Comparison of ENCODE assay signal across 1 cellular context in the genomic region with DNA sequence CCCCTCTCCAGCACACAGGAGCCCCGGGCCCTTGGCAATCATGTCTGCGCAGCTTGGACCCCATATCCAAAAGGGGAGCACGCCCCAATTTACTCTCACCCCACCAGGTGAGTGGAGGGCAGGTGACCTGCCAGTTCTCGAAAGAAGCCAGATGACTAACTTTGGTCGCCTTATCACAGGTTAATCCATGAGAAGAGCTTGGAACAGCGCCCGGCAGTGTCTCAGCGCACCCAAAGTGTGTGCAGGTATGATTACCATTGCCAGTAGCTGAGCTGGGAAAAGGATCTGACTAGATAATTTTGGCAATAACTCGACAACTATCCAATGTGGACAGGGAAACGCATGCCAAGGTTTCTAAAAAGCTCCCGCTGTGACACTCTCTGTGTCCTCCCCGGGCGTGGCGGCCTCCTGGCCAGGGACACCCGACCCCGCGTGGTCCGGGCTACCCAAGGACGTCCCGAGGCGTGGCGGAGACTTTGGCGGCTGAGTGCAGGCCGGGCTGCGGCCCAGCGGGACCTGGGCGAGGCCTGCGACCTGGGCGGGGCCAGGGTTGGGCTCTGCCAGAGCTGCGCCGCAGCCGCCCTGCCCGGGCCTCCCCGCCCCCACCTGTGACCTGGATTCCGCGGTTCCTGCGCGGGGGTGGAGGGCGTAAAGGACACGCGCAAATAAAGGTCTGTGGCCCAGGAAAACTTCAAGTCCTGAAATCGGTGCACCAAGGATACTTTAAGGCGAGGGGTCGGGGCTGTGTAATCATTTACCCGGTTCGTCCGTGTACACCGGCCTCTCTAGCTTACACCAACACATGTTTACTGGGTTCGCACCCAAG.
TF ChIP-seq lines count a peak whose summit lies in the region.

No MANE protein-coding gene starts in this region.

TF ChIP-seq in WTC11, 78 proteins besides CTCF, POLR2A, EP300 and RAD21:
- 0 out of 2 replicates have a peak, but pooled peaks have one; percentile 67 for TF ChIP-seq KAT7 (CRISPR knock-in tag; IDR thresholded peaks at IDR 0.05; ENCODE audit: borderline replicate concordance)
- TF ChIP-seq, protein P1, sequence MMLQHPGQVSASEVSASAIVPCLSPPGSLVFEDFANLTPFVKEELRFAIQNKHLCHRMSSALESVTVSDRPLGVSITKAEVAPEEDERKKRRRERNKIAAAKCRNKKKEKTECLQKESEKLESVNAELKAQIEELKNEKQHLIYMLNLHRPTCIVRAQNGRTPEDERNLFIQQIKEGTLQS (CRISPR knock-in tag; conservative IDR thresholded peaks at IDR 0.05): no peak
- TF ChIP-seq TEAD1 (CRISPR knock-in tag; IDR thresholded peaks at IDR 0.05): no peak
- no peak for TF ChIP-seq GTF2I (CRISPR knock-in tag; conservative IDR thresholded peaks at IDR 0.05)
- no peak for TF ChIP-seq TCF7 (CRISPR knock-in tag; IDR thresholded peaks at IDR 0.05; ENCODE audit: low read depth)
- TF ChIP-seq ZNF219 (CRISPR knock-in tag; IDR thresholded peaks at IDR 0.05; ENCODE audit: borderline replicate concordance): no peak
- TF ChIP-seq MYBL2 (CRISPR knock-in tag; IDR thresholded peaks at IDR 0.05): no peak
- no peak for TF ChIP-seq ZNF671 (CRISPR knock-in tag; IDR thresholded peaks at IDR 0.05)
- TF ChIP-seq GRHL2 (CRISPR knock-in tag; IDR thresholded peaks at IDR 0.05; ENCODE audit: insufficient replicate concordance, severe bottlenecking): no peak
- TF ChIP-seq, protein P2, sequence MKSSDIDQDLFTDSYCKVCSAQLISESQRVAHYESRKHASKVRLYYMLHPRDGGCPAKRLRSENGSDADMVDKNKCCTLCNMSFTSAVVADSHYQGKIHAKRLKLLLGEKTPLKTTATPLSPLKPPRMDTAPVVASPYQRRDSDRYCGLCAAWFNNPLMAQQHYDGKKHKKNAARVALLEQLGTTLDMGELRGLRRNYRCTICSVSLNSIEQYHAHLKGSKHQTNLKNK (CRISPR knock-in tag; IDR thresholded peaks at IDR 0.05): no peak
- TF ChIP-seq, protein P3, sequence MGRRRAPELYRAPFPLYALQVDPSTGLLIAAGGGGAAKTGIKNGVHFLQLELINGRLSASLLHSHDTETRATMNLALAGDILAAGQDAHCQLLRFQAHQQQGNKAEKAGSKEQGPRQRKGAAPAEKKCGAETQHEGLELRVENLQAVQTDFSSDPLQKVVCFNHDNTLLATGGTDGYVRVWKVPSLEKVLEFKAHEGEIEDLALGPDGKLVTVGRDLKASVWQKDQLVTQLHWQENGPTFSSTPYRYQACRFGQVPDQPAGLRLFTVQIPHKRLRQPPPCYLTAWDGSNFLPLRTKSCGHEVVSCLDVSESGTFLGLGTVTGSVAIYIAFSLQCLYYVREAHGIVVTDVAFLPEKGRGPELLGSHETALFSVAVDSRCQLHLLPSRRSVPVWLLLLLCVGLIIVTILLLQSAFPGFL (CRISPR knock-in tag; IDR thresholded peaks at IDR 0.05; ENCODE audit: borderline replicate concordance): no peak
- TF ChIP-seq SP1 (CRISPR knock-in tag; conservative IDR thresholded peaks at IDR 0.05): peak; percentile 75
- peak; percentile 57; the same call in 1 of the 2 replicates for TF ChIP-seq FOXP1 (CRISPR knock-in tag; IDR thresholded peaks at IDR 0.05; ENCODE audit: borderline replicate concordance)
- TF ChIP-seq, protein P4, sequence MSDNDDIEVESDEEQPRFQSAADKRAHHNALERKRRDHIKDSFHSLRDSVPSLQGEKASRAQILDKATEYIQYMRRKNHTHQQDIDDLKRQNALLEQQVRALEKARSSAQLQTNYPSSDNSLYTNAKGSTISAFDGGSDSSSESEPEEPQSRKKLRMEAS (CRISPR knock-in tag; IDR thresholded peaks at IDR 0.05): peak; percentile 30; the same call in 1 of the 2 replicates
- TF ChIP-seq CREB1 (CRISPR knock-in tag; IDR thresholded peaks at IDR 0.05): no peak
- TF ChIP-seq NR3C1 (CRISPR knock-in tag; conservative IDR thresholded peaks at IDR 0.05; ENCODE audit: low read depth): no peak
- no peak for TF ChIP-seq ZNF317 (CRISPR knock-in tag; IDR thresholded peaks at IDR 0.05; ENCODE audit: borderline replicate concordance, low read depth)
- TF ChIP-seq, protein P5, sequence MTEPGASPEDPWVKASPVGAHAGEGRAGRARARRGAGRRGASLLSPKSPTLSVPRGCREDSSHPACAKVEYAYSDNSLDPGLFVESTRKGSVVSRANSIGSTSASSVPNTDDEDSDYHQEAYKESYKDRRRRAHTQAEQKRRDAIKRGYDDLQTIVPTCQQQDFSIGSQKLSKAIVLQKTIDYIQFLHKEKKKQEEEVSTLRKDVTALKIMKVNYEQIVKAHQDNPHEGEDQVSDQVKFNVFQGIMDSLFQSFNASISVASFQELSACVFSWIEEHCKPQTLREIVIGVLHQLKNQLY (CRISPR knock-in tag; IDR thresholded peaks at IDR 0.05): no peak
- TF ChIP-seq, protein P6, sequence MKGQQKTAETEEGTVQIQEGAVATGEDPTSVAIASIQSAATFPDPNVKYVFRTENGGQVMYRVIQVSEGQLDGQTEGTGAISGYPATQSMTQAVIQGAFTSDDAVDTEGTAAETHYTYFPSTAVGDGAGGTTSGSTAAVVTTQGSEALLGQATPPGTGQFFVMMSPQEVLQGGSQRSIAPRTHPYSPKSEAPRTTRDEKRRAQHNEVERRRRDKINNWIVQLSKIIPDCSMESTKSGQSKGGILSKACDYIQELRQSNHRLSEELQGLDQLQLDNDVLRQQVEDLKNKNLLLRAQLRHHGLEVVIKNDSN (CRISPR knock-in tag; IDR thresholded peaks at IDR 0.05): no peak
- TF ChIP-seq, protein P7, sequence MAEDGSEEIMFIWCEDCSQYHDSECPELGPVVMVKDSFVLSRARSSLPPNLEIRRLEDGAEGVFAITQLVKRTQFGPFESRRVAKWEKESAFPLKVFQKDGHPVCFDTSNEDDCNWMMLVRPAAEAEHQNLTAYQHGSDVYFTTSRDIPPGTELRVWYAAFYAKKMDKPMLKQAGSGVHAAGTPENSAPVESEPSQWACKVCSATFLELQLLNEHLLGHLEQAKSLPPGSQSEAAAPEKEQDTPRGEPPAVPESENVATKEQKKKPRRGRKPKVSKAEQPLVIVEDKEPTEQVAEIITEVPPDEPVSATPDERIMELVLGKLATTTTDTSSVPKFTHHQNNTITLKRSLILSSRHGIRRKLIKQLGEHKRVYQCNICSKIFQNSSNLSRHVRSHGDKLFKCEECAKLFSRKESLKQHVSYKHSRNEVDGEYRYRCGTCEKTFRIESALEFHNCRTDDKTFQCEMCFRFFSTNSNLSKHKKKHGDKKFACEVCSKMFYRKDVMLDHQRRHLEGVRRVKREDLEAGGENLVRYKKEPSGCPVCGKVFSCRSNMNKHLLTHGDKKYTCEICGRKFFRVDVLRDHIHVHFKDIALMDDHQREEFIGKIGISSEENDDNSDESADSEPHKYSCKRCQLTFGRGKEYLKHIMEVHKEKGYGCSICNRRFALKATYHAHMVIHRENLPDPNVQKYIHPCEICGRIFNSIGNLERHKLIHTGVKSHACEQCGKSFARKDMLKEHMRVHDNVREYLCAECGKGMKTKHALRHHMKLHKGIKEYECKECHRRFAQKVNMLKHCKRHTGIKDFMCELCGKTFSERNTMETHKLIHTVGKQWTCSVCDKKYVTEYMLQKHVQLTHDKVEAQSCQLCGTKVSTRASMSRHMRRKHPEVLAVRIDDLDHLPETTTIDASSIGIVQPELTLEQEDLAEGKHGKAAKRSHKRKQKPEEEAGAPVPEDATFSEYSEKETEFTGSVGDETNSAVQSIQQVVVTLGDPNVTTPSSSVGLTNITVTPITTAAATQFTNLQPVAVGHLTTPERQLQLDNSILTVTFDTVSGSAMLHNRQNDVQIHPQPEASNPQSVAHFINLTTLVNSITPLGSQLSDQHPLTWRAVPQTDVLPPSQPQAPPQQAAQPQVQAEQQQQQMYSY (CRISPR knock-in tag; IDR thresholded peaks at IDR 0.05): no peak
- TF ChIP-seq ESRRA (CRISPR knock-in tag; IDR thresholded peaks at IDR 0.05; ENCODE audit: borderline replicate concordance): no peak
- TF ChIP-seq NFE2L1 (CRISPR knock-in tag; IDR thresholded peaks at IDR 0.05): no peak
- TF ChIP-seq, protein P8, sequence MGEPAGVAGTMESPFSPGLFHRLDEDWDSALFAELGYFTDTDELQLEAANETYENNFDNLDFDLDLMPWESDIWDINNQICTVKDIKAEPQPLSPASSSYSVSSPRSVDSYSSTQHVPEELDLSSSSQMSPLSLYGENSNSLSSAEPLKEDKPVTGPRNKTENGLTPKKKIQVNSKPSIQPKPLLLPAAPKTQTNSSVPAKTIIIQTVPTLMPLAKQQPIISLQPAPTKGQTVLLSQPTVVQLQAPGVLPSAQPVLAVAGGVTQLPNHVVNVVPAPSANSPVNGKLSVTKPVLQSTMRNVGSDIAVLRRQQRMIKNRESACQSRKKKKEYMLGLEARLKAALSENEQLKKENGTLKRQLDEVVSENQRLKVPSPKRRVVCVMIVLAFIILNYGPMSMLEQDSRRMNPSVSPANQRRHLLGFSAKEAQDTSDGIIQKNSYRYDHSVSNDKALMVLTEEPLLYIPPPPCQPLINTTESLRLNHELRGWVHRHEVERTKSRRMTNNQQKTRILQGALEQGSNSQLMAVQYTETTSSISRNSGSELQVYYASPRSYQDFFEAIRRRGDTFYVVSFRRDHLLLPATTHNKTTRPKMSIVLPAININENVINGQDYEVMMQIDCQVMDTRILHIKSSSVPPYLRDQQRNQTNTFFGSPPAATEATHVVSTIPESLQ (CRISPR knock-in tag; IDR thresholded peaks at IDR 0.05): no peak
- TF ChIP-seq, protein P9, sequence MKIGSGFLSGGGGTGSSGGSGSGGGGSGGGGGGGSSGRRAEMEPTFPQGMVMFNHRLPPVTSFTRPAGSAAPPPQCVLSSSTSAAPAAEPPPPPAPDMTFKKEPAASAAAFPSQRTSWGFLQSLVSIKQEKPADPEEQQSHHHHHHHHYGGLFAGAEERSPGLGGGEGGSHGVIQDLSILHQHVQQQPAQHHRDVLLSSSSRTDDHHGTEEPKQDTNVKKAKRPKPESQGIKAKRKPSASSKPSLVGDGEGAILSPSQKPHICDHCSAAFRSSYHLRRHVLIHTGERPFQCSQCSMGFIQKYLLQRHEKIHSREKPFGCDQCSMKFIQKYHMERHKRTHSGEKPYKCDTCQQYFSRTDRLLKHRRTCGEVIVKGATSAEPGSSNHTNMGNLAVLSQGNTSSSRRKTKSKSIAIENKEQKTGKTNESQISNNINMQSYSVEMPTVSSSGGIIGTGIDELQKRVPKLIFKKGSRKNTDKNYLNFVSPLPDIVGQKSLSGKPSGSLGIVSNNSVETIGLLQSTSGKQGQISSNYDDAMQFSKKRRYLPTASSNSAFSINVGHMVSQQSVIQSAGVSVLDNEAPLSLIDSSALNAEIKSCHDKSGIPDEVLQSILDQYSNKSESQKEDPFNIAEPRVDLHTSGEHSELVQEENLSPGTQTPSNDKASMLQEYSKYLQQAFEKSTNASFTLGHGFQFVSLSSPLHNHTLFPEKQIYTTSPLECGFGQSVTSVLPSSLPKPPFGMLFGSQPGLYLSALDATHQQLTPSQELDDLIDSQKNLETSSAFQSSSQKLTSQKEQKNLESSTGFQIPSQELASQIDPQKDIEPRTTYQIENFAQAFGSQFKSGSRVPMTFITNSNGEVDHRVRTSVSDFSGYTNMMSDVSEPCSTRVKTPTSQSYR (CRISPR knock-in tag; IDR thresholded peaks at IDR 0.05): 0 out of 2 replicates have a peak, but pooled peaks have one; percentile 37
- TF ChIP-seq, protein P10, sequence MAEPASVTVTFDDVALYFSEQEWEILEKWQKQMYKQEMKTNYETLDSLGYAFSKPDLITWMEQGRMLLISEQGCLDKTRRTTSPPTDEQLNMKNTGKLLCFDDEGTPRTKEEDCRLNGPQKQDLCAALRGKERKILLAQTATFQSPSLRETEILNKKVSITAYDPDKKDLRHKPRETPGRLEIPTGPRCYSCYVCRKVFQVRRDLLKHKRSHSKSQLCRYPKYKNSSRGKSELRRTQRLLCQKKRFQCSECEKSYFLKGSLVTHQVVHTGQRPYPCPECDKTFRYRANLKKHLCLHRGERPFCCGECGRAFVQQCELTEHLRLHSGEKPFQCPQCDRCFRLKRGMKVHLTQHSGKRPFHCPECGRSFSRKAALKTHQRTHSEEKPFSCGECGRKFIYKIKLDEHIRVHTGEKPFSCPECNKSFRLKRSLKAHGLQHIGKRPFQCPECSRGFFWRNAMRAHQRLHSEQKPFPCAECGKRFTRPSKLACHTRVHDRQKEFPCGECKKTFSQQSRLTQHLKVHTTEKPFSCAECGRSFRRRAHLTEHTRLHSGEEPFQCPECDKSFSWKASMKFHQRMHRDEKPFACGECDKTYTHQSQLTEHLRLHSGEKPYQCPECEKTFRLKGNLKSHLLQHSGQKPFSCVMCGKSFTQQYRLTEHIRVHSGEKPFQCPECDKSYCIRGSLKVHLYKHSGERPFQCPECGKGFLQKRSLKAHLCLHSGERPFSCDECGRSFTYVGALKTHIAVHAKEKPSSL (CRISPR knock-in tag; conservative IDR thresholded peaks at IDR 0.05): no peak
- 0 out of 2 replicates have a peak, but pooled peaks have one; percentile 47 for TF ChIP-seq FOXK1 (CRISPR knock-in tag; IDR thresholded peaks at IDR 0.05)
- TF ChIP-seq GABPB1 (CRISPR knock-in tag; IDR thresholded peaks at IDR 0.05): peak; percentile 41; the same call in 1 of the 2 replicates
- TF ChIP-seq, protein P11, sequence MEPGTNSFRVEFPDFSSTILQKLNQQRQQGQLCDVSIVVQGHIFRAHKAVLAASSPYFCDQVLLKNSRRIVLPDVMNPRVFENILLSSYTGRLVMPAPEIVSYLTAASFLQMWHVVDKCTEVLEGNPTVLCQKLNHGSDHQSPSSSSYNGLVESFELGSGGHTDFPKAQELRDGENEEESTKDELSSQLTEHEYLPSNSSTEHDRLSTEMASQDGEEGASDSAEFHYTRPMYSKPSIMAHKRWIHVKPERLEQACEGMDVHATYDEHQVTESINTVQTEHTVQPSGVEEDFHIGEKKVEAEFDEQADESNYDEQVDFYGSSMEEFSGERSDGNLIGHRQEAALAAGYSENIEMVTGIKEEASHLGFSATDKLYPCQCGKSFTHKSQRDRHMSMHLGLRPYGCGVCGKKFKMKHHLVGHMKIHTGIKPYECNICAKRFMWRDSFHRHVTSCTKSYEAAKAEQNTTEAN (CRISPR knock-in tag; IDR thresholded peaks at IDR 0.05): no peak
- no peak for TF ChIP-seq HMGA2 (CRISPR knock-in tag; IDR thresholded peaks at IDR 0.05)
- TF ChIP-seq NFATC4 (CRISPR knock-in tag; IDR thresholded peaks at IDR 0.05): no peak
- no peak for TF ChIP-seq ELF4 (CRISPR knock-in tag; IDR thresholded peaks at IDR 0.05; ENCODE audit: low read depth)
- TF ChIP-seq, protein P12, sequence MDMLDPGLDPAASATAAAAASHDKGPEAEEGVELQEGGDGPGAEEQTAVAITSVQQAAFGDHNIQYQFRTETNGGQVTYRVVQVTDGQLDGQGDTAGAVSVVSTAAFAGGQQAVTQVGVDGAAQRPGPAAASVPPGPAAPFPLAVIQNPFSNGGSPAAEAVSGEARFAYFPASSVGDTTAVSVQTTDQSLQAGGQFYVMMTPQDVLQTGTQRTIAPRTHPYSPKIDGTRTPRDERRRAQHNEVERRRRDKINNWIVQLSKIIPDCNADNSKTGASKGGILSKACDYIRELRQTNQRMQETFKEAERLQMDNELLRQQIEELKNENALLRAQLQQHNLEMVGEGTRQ (CRISPR knock-in tag; IDR thresholded peaks at IDR 0.05): no peak
- no peak for TF ChIP-seq ZNF138 (CRISPR knock-in tag; conservative IDR thresholded peaks at IDR 0.05)
